1 cellular context compared by ENCODE assay signal in genomic region chr5:122997294-122997693, GRCh38.
TF ChIP-seq lines count a peak whose summit lies in the region.

No MANE protein-coding gene starts in this region.

TF ChIP-seq in HepG2, 621 proteins besides CTCF, POLR2A, EP300 and RAD21 (continued from another document):
- no peak for TF ChIP-seq ZBTB37 (CRISPR knock-in tag; IDR thresholded peaks at IDR 0.05)
- TF ChIP-seq ZNF253 (CRISPR knock-in tag; IDR thresholded peaks at IDR 0.05; ENCODE audit: borderline replicate concordance) = no peak
